ENCODE assay signal across 1 cellular context in the genomic region with DNA sequence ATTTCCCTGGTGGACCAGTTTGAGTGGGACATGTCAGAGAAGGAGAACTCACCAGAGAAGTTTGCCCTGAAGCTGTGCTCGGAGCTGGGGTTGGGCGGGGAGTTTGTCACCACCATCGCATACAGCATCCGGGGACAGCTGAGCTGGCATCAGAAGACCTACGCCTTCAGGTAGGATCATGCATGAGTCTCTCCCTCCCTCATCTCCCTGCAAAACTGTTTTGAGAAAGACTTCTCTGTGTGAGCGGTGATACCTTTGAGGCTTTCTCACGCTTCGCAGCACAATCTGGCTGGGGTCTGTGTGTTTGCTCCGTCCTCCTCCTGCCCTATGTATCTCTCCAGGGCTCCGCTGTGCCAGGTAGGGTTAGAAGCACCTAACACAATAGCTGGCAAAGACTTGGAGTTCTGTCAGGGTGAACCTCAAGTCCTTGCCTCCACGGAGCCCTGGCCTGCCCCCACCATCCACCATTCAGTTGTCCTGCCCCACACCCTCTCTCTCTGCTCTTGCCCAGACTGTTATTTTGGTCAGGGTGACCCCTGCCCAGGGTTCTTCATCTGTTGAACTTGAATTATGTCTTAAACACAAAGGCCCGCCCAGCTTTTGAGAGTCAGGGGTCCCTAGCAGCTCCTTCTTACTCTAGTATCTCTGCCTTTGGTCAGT.
TF ChIP-seq lines count a peak whose summit lies in the region.

No MANE protein-coding gene starts in this region.

TF ChIP-seq in IMR-90, 13 proteins besides CTCF, POLR2A, EP300 and RAD21:
- TF ChIP-seq MAFK (IDR thresholded peaks at IDR 0.05; ENCODE audit: low read depth, low read length) (no peak), RFX5 (IDR thresholded peaks at IDR 0.05; ENCODE audit: low read depth, low read length) (no peak), CEBPB (IDR thresholded peaks at IDR 0.05; ENCODE audit: low read depth, low read length) (no peak), MAZ (IDR thresholded peaks at IDR 0.05; ENCODE audit: borderline replicate concordance, low read depth, low read length) (no peak), NFE2L2 (IDR thresholded peaks at IDR 0.05; ENCODE audit: low read depth, low read length) (no peak), BHLHE40 (IDR thresholded peaks at IDR 0.05; ENCODE audit: low read depth, low read length) (no peak), SMC3 (IDR thresholded peaks at IDR 0.05; ENCODE audit: low read depth, low read length) (no peak), FOS (IDR thresholded peaks at IDR 0.05; ENCODE audit: low read depth, low read length) (no peak), MXI1 (IDR thresholded peaks at IDR 0.05; ENCODE audit: borderline replicate concordance, low read depth, low read length) (no peak), CHD1 (IDR thresholded peaks at IDR 0.05; ENCODE audit: low read depth, low read length) (no peak), RCOR1 (IDR thresholded peaks at IDR 0.05; ENCODE audit: insufficient replicate concordance, low read length) (no peak)
- TF ChIP-seq, protein P1, sequence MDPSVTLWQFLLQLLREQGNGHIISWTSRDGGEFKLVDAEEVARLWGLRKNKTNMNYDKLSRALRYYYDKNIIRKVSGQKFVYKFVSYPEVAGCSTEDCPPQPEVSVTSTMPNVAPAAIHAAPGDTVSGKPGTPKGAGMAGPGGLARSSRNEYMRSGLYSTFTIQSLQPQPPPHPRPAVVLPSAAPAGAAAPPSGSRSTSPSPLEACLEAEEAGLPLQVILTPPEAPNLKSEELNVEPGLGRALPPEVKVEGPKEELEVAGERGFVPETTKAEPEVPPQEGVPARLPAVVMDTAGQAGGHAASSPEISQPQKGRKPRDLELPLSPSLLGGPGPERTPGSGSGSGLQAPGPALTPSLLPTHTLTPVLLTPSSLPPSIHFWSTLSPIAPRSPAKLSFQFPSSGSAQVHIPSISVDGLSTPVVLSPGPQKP (IDR thresholded peaks at IDR 0.05; ENCODE audit: borderline replicate concordance, low read depth, low read length) = no peak
- TF ChIP-seq, protein P2, sequence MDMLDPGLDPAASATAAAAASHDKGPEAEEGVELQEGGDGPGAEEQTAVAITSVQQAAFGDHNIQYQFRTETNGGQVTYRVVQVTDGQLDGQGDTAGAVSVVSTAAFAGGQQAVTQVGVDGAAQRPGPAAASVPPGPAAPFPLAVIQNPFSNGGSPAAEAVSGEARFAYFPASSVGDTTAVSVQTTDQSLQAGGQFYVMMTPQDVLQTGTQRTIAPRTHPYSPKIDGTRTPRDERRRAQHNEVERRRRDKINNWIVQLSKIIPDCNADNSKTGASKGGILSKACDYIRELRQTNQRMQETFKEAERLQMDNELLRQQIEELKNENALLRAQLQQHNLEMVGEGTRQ (IDR thresholded peaks at IDR 0.05; ENCODE audit: low read depth, low read length) = no peak
